1 cellular context compared by ENCODE assay signal in the genomic region with DNA sequence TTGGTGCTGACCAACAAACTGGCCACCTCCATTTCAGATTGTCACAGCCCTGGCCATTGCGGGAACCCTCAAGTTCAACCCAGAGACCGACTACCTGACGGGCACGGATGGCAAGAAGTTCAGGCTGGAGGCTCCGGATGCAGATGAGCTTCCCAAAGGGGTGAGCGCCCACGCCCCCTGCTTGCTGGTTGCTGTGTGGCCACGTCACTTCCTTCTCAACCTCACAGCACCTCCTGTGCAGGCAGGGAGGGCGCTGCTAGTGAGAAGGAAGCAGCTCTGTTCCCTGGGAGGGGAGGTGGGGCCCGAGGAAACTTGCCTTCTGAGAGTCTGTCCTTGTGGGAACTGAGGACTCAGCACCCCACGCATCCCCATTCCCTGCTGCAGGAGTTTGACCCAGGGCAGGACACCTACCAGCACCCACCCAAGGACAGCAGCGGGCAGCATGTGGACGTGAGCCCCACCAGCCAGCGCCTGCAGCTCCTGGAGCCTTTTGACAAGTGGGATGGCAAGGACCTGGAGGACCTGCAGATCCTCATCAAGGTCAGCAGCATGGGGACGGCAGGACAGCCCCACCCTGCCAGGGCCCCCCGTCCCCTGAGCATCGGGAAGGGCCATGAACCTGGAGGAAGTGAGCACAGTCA.
TF ChIP-seq lines count a peak whose summit lies in the region.

No MANE protein-coding gene starts in this region.

TF ChIP-seq in H1, 55 proteins besides CTCF, POLR2A, EP300 and RAD21 (continued from another document):
- TF ChIP-seq, protein P1, sequence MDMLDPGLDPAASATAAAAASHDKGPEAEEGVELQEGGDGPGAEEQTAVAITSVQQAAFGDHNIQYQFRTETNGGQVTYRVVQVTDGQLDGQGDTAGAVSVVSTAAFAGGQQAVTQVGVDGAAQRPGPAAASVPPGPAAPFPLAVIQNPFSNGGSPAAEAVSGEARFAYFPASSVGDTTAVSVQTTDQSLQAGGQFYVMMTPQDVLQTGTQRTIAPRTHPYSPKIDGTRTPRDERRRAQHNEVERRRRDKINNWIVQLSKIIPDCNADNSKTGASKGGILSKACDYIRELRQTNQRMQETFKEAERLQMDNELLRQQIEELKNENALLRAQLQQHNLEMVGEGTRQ (IDR thresholded peaks at IDR 0.05; ENCODE audit: low read length), result no peak
- TF ChIP-seq TBP (IDR thresholded peaks at IDR 0.05; ENCODE audit: low read depth, low read length) (no peak), SRF (IDR thresholded peaks at IDR 0.05; ENCODE audit: low read depth, low read length) (no peak), ASH2L (IDR thresholded peaks at IDR 0.05; ENCODE audit: low read length) (no peak), CTBP2 (IDR thresholded peaks at IDR 0.05; ENCODE audit: borderline replicate concordance, insufficient read depth, insufficient read length, low read length) (no peak), RFX5 (IDR thresholded peaks at IDR 0.05; ENCODE audit: borderline replicate concordance, low read depth, low read length) (no peak), HDAC2 (IDR thresholded peaks at IDR 0.05; ENCODE audit: borderline replicate concordance in 1 of 2, low read depth in 2 of 2, low read length in 2 of 2) (no peak), SP4 (IDR thresholded peaks at IDR 0.05; ENCODE audit: low read length) (no peak), YY1 (IDR thresholded peaks at IDR 0.05; ENCODE audit: low read depth, low read length) (no peak), KDM1A (IDR thresholded peaks at IDR 0.05; ENCODE audit: borderline replicate concordance, low read length) (no peak)
- TF ChIP-seq, protein P2, sequence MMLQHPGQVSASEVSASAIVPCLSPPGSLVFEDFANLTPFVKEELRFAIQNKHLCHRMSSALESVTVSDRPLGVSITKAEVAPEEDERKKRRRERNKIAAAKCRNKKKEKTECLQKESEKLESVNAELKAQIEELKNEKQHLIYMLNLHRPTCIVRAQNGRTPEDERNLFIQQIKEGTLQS (IDR thresholded peaks at IDR 0.05; ENCODE audit: insufficient read depth, low read depth, low read length), result no peak
- TF ChIP-seq, protein P3, sequence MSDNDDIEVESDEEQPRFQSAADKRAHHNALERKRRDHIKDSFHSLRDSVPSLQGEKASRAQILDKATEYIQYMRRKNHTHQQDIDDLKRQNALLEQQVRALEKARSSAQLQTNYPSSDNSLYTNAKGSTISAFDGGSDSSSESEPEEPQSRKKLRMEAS (IDR thresholded peaks at IDR 0.05), result no peak
TF ChIP-seq in H1: peak in this region for 0.
